8 cellular contexts compared by ENCODE assay signal in the genomic region with DNA sequence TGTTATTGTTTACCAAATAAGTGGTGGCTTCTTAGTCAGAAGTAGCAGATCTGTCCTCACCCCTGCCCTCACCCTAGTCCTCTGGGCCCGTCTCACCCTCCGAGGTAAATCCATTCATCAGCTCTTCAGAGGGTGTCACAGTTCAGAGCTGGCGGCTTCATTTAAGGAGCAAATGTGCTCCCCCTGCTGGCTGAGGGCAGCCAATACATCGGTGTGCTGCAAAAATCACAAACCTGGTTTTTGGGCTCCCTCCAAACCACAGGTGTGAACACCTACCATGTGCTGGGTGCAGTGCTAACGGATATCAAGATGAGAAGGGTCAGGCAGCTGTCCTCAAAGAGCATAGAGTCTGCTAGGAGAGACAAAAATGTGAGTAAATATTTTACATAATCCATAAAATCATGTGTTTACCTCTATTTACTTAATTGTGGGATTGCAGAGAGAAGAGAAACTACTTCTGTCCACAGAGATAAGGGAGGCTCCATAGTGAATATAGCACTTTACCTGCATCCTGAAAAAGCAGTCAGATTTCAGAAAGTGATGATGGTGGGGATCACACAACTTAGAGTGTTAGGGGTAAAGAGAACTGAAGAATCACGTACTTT. TPM values are rescaled to one million over a fixed set of nuclear protein-coding genes. Genes with fewer than 3 reads are reported as not detected.
DNase-seq lines count a peak whose midpoint lies in the region; ATAC-seq and TF ChIP-seq lines count a peak whose summit lies in the region.

No MANE protein-coding gene starts in this region.

- TF ChIP-seq CTCF in activated CD8-positive, alpha-beta T cell treated with anti-CD3 and anti-CD28 coated beads for 36 hours (IDR thresholded peaks at IDR 0.05), result peak; percentile 83

- H3K4me3 ChIP-seq in effector memory CD4-positive, alpha-beta T cell (ENCODE audit: insufficient read depth, low read depth, low read length, poor library complexity, severe bottlenecking), result no peak overlapping the region

- intact Hi-C loops in activated CD8-positive, alpha-beta T cell treated with anti-CD3 and anti-CD28 coated beads for 36 hours (cut with micrococcal nuclease), result loop anchor here (10.0 kb wide), 1 partner anchor 251 kb away; no protein-coding TSS in a partner anchor

- H3K27ac Mint-ChIP-seq in activated CD8-positive, alpha-beta T cell treated with anti-CD3 and anti-CD28 coated beads for 36 hours, result no peak overlapping the region

- ATAC-seq in HG02981 (IDR thresholded peaks at IDR 0.05; ENCODE audit: unreplicated experiment), result peak; percentile 52
- peak; percentile 97 for ATAC-seq in activated CD8-positive, alpha-beta T cell treated with anti-CD3 and anti-CD28 coated beads for 36 hours
- no peak for ATAC-seq in GM18858 (IDR thresholded peaks at IDR 0.05; ENCODE audit: unreplicated experiment)

- H3K4me1 Mint-ChIP-seq in activated CD8-positive, alpha-beta T cell treated with anti-CD3 and anti-CD28 coated beads for 36 hours (ENCODE audit: low read depth), result peaks cover 4% of the 10 kb centered on the region

- no peak overlapping the region for H3K27ac ChIP-seq in effector memory CD4-positive, alpha-beta T cell (ENCODE audit: insufficient read depth, low read length, poor library complexity, severe bottlenecking)

- DNase-seq in ELF-1 (ENCODE audit: low read depth, low spot score), result peak; percentile 82
- DNase-seq in NCI-H748 (lab: John Stamatoyannopoulos, UW; ENCODE audit: unreplicated experiment), result peak; percentile 63
- peak; percentile 74 for DNase-seq in activated CD8-positive, alpha-beta T cell treated with anti-CD3 and anti-CD28 coated beads for 36 hours
- DNase-seq in effector memory CD4-positive, alpha-beta T cell, result peak; percentile 7 to 36 (median 21)
- DNase-seq in midbrain (lab: John Stamatoyannopoulos, UW), result peak; percentile 54
- DNase-seq in stimulated activated CD8-positive, alpha-beta memory T cell treated with anti-CD3 and anti-CD28 coated beads, Interleukin-4, amount 100 ng/mL, for 48 hours, result peak; percentile 72

- no peaks in the 10 kb centered on the region for H3K36me3 Mint-ChIP-seq in activated CD8-positive, alpha-beta T cell treated with anti-CD3 and anti-CD28 coated beads for 36 hours (ENCODE audit: low read depth)

- CTCF ChIA-PET in activated CD8-positive, alpha-beta T cell treated with anti-CD3 and anti-CD28 coated beads for 36 hours (lab: Charles Lee), result interaction anchor here (0.6 to 7.8 kb wide), 23 partner anchors 9 to 276 kb away, joined by 3 to 68 read pairs (median 4); a partner anchor contains a TSS

- no peaks in the 10 kb centered on the region for H3K27me3 ChIP-seq in effector memory CD4-positive, alpha-beta T cell (replicated peaks; ENCODE audit: control insufficient read depth, insufficient read depth, low read length, poor library complexity, severe bottlenecking)

- peaks cover 28% of the 10 kb centered on the region for H3K27me3 Mint-ChIP-seq in activated CD8-positive, alpha-beta T cell treated with anti-CD3 and anti-CD28 coated beads for 36 hours

- H3K9me3 ChIP-seq in effector memory CD4-positive, alpha-beta T cell (ENCODE audit: control insufficient read depth, low read length), result no peaks in the 10 kb centered on the region

- no peaks in the 10 kb centered on the region for H3K36me3 ChIP-seq in effector memory CD4-positive, alpha-beta T cell (ENCODE audit: control insufficient read depth, insufficient read depth, low read length)

- POLR2A ChIA-PET in activated CD8-positive, alpha-beta T cell treated with anti-CD3 and anti-CD28 coated beads for 36 hours (lab: Charles Lee), result no interaction called here

- H3K4me1 ChIP-seq in effector memory CD4-positive, alpha-beta T cell (ENCODE audit: control insufficient read depth, insufficient read depth, low read length, poor library complexity, severe bottlenecking), result no peaks in the 10 kb centered on the region

- no peaks in the 10 kb centered on the region for H3K9me3 Mint-ChIP-seq in activated CD8-positive, alpha-beta T cell treated with anti-CD3 and anti-CD28 coated beads for 36 hours

- no peak overlapping the region for H3K4me3 Mint-ChIP-seq in activated CD8-positive, alpha-beta T cell treated with anti-CD3 and anti-CD28 coated beads for 36 hours

RNA-seq across cellular contexts. Expression of a gene that starts 15.5 kb away (rescaled TPM):
- total RNA-seq in activated CD8-positive, alpha-beta T cell treated with anti-CD3 and anti-CD28 coated beads for 36 hours, result not detected

Comparison
In these comparisons a context has a peak if more than half of its experiments do, and no peak if none do; other contexts are left out.
1. DNase-seq: peak in every context shown above with its lines; median percentile 82 in ELF-1; 74 in activated CD8-positive, alpha-beta T cell treated with anti-CD3 and anti-CD28 coated beads for 36 hours; 72 in stimulated activated CD8-positive, alpha-beta memory T cell treated with anti-CD3 and anti-CD28 coated beads, Interleukin-4, amount 100 ng/mL, for 48 hours; 63 in NCI-H748; 54 in midbrain; 21 in effector memory CD4-positive, alpha-beta T cell.